8 cellular contexts compared by ENCODE assay signal in genomic region chr19:49875801-49876421, GRCh38. TPM values are rescaled to one million over a fixed set of nuclear protein-coding genes. Genes with fewer than 3 reads are reported as not detected.
DNase-seq lines count a peak whose midpoint lies in the region; ATAC-seq, FAIRE-seq and TF ChIP-seq lines count a peak whose summit lies in the region.

No MANE protein-coding gene starts in this region.

- TF ChIP-seq CTCF in AG04450 (IDR thresholded peaks at IDR 0.05; ENCODE audit: low read depth, low read length) (no peak), Panc1 (IDR thresholded peaks at IDR 0.05) (no peak), left ventricle myocardium inferior (IDR thresholded peaks at IDR 0.05; ENCODE audit: borderline replicate concordance) (no peak)

- no peak for FAIRE-seq in H54 (lab: Jason Lieb, UNC)

- peak; percentile 31; the same call in 1 of the 2 replicates for TF ChIP-seq POLR2A in H54 (IDR thresholded peaks at IDR 0.05; ENCODE audit: low read depth, low read length)

- ATAC-seq in Panc1 = peak; percentile 34; the same call in 1 of the 2 replicates
- ATAC-seq in GM18502 (IDR thresholded peaks at IDR 0.05; ENCODE audit: poor library complexity, unreplicated experiment) = no peak

- in situ Hi-C loops in Panc1 (cut with HindIII; ENCODE audit: low pct_unique_long_range_greater_than_20kb, low sequenced_read_pairs) = no loop called here

- H3K36me3 ChIP-seq in Panc1 (ENCODE audit: control insufficient read depth, insufficient read depth, low read length) (peaks cover 5% of the 10 kb centered on the region; the same call in 1 of the 2 replicates), left ventricle myocardium inferior (peaks cover 25% of the 10 kb centered on the region), rectal smooth muscle tissue (ENCODE audit: control insufficient read depth, insufficient read depth, low read length) (peaks cover 20% of the 10 kb centered on the region)

- intact Hi-C loops in Panc1 (cut with micrococcal nuclease; ENCODE audit: unreplicated experiment) = no loop called here
- intact Hi-C loops in left ventricle myocardium inferior (cut with micrococcal nuclease) = no loop called here

- H3K27me3 ChIP-seq in AG04450 (ENCODE audit: control insufficient read depth, insufficient read depth, low read length) (no peaks in the 10 kb centered on the region), Panc1 (ENCODE audit: control insufficient read depth, insufficient read depth, low read length) (no peaks in the 10 kb centered on the region), left ventricle myocardium inferior (ENCODE audit: low read depth) (no peaks in the 10 kb centered on the region), rectal smooth muscle tissue (ENCODE audit: control insufficient read depth, insufficient read depth, low read length) (no peaks in the 10 kb centered on the region)

- DNase-seq in AG04450 (ENCODE audit: low read depth, low spot score) = no peak
- no peak for DNase-seq in H54 (ENCODE audit: insufficient read length, low spot score)
- DNase-seq in Panc1 (ENCODE audit: low read depth, low spot score) = no peak
- peak; percentile 61 for DNase-seq in activated naive CD4-positive, alpha-beta T cell treated with anti-CD3 and anti-CD28 coated beads, Interleukin-2, amount 50 U/mL, for 16 hours
- DNase-seq in left ventricle myocardium inferior = peak; percentile 64
- DNase-seq in H4 (ENCODE audit: low spot score) = no peak

- H3K9ac ChIP-seq in rectal smooth muscle tissue (ENCODE audit: low read length) = peak overlapping the region; percentile 85

- no TSS peak for BruUV-seq in Panc1 (replicated peaks; lab: Mats Ljungman, UMichigan)

- H3K4me3 ChIP-seq in AG04450 (ENCODE audit: low read depth, low read length) = peak overlapping the region; percentile 98
- H3K4me3 ChIP-seq in Panc1 (ENCODE audit: low read depth in 2 of 2, low read length in 2 of 2) = peak overlapping the region; percentile 89 to 93
- peak overlapping the region; percentile 94 for H3K4me3 ChIP-seq in left ventricle myocardium inferior
- peak overlapping the region; percentile 95 for H3K4me3 ChIP-seq in rectal smooth muscle tissue (ENCODE audit: low read length)

- CTCF ChIA-PET in AG04450 (lab: Charles Lee) (no interaction called here), Panc1 (lab: Charles Lee) (no interaction called here)

- no peaks in the 10 kb centered on the region; the same call in 1 of the 2 replicates for H3K9me3 ChIP-seq in AG04450 (ENCODE audit: control insufficient read depth, insufficient read depth, low read length)
- no peaks in the 10 kb centered on the region for H3K9me3 ChIP-seq in Panc1 (ENCODE audit: control insufficient read depth, insufficient read depth, low read depth, low read length)
- no peaks in the 10 kb centered on the region for H3K9me3 ChIP-seq in left ventricle myocardium inferior (replicated peaks)

- POLR2A ChIA-PET in AG04450 (lab: Yijun Ruan, JAX) (interaction anchor here (1.1 to 2.2 kb wide), 3 partner anchors 25 to 295 kb away, joined by 3 to 13 read pairs (median 9); partner anchors contain the start of genes ATF5, NOSIP, NUP62 and PTOV1), Panc1 (lab: Charles Lee) (interaction anchor here (0.7 kb wide), 1 partner anchor 22 kb away, joined by 4 read pairs; no protein-coding TSS in a partner anchor)

- H3K4me1 ChIP-seq in Panc1 (ENCODE audit: control insufficient read depth, insufficient read depth, low read length) (peaks cover 21% of the 10 kb centered on the region), left ventricle myocardium inferior (peaks cover 46% of the 10 kb centered on the region), rectal smooth muscle tissue (ENCODE audit: control insufficient read depth, insufficient read depth, low read length) (peaks cover 10% of the 10 kb centered on the region)

- H3K27ac ChIP-seq in AG04450 (ENCODE audit: low read depth, low read length) (peak overlapping the region; percentile 82), Panc1 (ENCODE audit: low read length) (peak overlapping the region; percentile 98), left ventricle myocardium inferior (replicated peaks) (peak overlapping the region; percentile 99), rectal smooth muscle tissue (ENCODE audit: low read depth, low read length) (peak overlapping the region; percentile 99)

RNA-seq across cellular contexts. Expression of gene AKT1S1, which starts 1.2 kb away (rescaled TPM):
- polyA plus RNA-seq in AG04450 (2011; rRNA removed) = 27.5 and 33.1 TPM in 2 replicates
- 20.7 and 22.4 TPM in 2 replicates for polyA minus RNA-seq in AG04450 (2011; rRNA and poly(A)+ RNA removed)
- 92.8 TPM for total RNA-seq in Panc1 (2021; ENCODE audit: unreplicated experiment)
- polyA plus RNA-seq in Panc1 (2012; ENCODE audit: insufficient read length) = 112 TPM
- total RNA-seq in left ventricle myocardium inferior = 36.0 TPM
- total RNA-seq in H4 (2014; rRNA removed; shearing (Covaris generic)) = 12.8 and 13.4 TPM in 2 replicates

RNA-seq across cellular contexts. Expression of gene TBC1D17, which starts 1.6 kb away (rescaled TPM):
- 15.6 and 23.0 TPM in 2 replicates for polyA plus RNA-seq in AG04450 (2011; rRNA removed)
- 24.6 and 29.6 TPM in 2 replicates for polyA minus RNA-seq in AG04450 (2011; rRNA and poly(A)+ RNA removed)
- total RNA-seq in Panc1 (2021; ENCODE audit: unreplicated experiment) (43.2 TPM), left ventricle myocardium inferior (47.5 TPM)
- polyA plus RNA-seq in Panc1 (2012; ENCODE audit: insufficient read length) = 68.0 TPM
- 2.6 and 6.8 TPM in 2 replicates for total RNA-seq in H4 (2014; rRNA removed; shearing (Covaris generic))

RNA-seq across cellular contexts. Expression of gene PNKP, which starts 8.5 kb away (rescaled TPM):
- polyA plus RNA-seq in AG04450 (2011; rRNA removed) = 13.0 and 13.1 TPM in 2 replicates
- polyA minus RNA-seq in AG04450 (2011; rRNA and poly(A)+ RNA removed) = 12.2 and 17.3 TPM in 2 replicates
- 76.7 TPM for total RNA-seq in Panc1 (2021; ENCODE audit: unreplicated experiment)
- 59.6 TPM for polyA plus RNA-seq in Panc1 (2012; ENCODE audit: insufficient read length)
- total RNA-seq in left ventricle myocardium inferior = 45.1 TPM
- 20.5 and 22.7 TPM in 2 replicates for total RNA-seq in H4 (2014; rRNA removed; shearing (Covaris generic))

RNA-seq across cellular contexts. Expression of gene IL4I1, which starts 20.8 kb away (rescaled TPM):
- 0.30 and 0.92 TPM in 2 replicates for polyA plus RNA-seq in AG04450 (2011; rRNA removed)
- polyA minus RNA-seq in AG04450 (2011; rRNA and poly(A)+ RNA removed) = 0.30 and 1.1 TPM in 2 replicates
- total RNA-seq in Panc1 (2021; ENCODE audit: unreplicated experiment) (1.5 TPM), left ventricle myocardium inferior (not detected)
- polyA plus RNA-seq in Panc1 (2012; ENCODE audit: insufficient read length) = 2.1 TPM
- total RNA-seq in H4 (2014; rRNA removed; shearing (Covaris generic)) = 0.15 TPM in 1 of 2 replicates, not detected in the other

RNA-seq across cellular contexts. Expression of gene PTOV1, which starts 25.0 kb away (rescaled TPM):
- 37.6 and 58.5 TPM in 2 replicates for polyA plus RNA-seq in AG04450 (2011; rRNA removed)
- polyA minus RNA-seq in AG04450 (2011; rRNA and poly(A)+ RNA removed) = 69.9 and 97.7 TPM in 2 replicates
- total RNA-seq in Panc1 (2021; ENCODE audit: unreplicated experiment) (114 TPM), left ventricle myocardium inferior (104 TPM)
- 273 TPM for polyA plus RNA-seq in Panc1 (2012; ENCODE audit: insufficient read length)
- total RNA-seq in H4 (2014; rRNA removed; shearing (Covaris generic)) = 99.9 and 101 TPM in 2 replicates

Comparison
In these comparisons a context has a peak if more than half of its experiments do, and no peak if none do; other contexts are left out.
1. DNase-seq: peak in activated naive CD4-positive, alpha-beta T cell treated with anti-CD3 and anti-CD28 coated beads, Interleukin-2, amount 50 U/mL, for 16 hours (single experiment) and left ventricle myocardium inferior (single experiment); none in AG04450 (single experiment), H54 (single experiment), Panc1 (single experiment) and H4 (single experiment).
2. Peak in every context shown above with its lines, with median percentiles within 50 percentile points of each other: H3K27ac ChIP-seq and H3K4me3 ChIP-seq.